In the genomic region with DNA sequence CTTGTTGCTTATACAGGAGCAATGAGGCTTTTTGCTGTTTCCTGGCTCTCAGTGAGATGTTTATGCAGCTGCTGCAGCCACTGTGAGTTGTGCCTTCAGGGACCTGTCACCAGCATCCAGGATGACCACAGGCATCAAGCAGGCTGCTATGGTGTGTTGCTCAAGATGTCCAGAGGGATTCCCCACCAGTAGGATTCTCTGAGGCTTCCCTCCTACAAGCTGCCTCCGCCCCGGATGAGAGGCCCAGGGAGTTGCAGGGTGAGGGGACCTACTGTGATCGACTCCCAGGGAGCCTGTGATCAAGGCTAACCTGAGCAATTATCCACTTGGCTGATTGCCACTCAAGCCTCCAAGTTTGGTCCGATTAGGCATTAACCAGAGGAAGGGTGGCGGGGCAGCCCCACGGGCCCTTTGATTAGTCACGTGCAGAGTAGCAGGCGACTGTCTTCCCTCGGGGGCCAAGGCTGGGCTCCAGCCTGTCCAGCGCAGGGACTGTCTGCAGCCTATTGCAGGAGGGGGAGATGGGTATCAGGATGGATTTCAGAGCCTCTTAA, we compare ENCODE assay signal across 10 cellular contexts. TPM values are rescaled to one million over a fixed set of nuclear protein-coding genes. Genes with fewer than 3 reads are reported as not detected.
DNase-seq lines count a peak whose midpoint lies in the region; ATAC-seq and TF ChIP-seq lines count a peak whose summit lies in the region.
"Had no signal": no experiment of that assay in that cellular context is flagged by ENCODE, and none has a peak within 500 bp of the region (broad histone marks: within the 10 kb centered on the region; RNA-seq: fewer than 3 reads in every experiment).

No MANE protein-coding gene starts in this region.

- intact Hi-C loops in esophagus muscularis mucosa (cut with DNase I): no loop called here

- peaks cover 11% of the 10 kb centered on the region for H3K4me1 ChIP-seq in BLaER1
- peaks cover 0 to 6% (median 2%) of the 10 kb centered on the region in 4 donors for H3K4me1 ChIP-seq in esophagus muscularis mucosa

- no CpG with 5 or more reads among the region's 10 CpGs for WGBS in esophagus muscularis mucosa

- no peaks in the 10 kb centered on the region for H4K20me1 ChIP-seq in BLaER1

- H3K36me3 ChIP-seq in BLaER1: no peaks in the 10 kb centered on the region
- H3K36me3 ChIP-seq in esophagus muscularis mucosa: no peaks in the 10 kb centered on the region

- POLR2A ChIA-PET in naive thymus-derived CD8-positive, alpha-beta T cell (lab: Charles Lee): no interaction called here

- H3K9ac ChIP-seq in BLaER1: no peak overlapping the region

- H3K27me3 ChIP-seq in BLaER1 (no peaks in the 10 kb centered on the region), esophagus muscularis mucosa (no peaks in the 10 kb centered on the region)

- H3K4me2 ChIP-seq in BLaER1: peak overlapping the region; percentile 42

- H3K4me3 ChIP-seq in BLaER1: no peak overlapping the region
- H3K4me3 ChIP-seq in esophagus muscularis mucosa: no peak overlapping the region

- TF ChIP-seq EP300 in esophagus muscularis mucosa (IDR thresholded peaks at IDR 0.05): no peak

- H3K9me3 Mint-ChIP-seq in glutamatergic neuron (ENCODE audit: unreplicated experiment): peaks cover 2% of the 10 kb centered on the region
- H3K9me3 Mint-ChIP-seq in naive thymus-derived CD8-positive, alpha-beta T cell: no peaks in the 10 kb centered on the region

- no peak overlapping the region for H3K4me3 Mint-ChIP-seq in glutamatergic neuron (ENCODE audit: unreplicated experiment)
- no peak overlapping the region for H3K4me3 Mint-ChIP-seq in naive thymus-derived CD8-positive, alpha-beta T cell

- peak; percentile 34 for DNase-seq in glutamatergic neuron
- no peak for DNase-seq in naive thymus-derived CD8-positive, alpha-beta T cell
- DNase-seq in NCI-H2107 (lab: John Stamatoyannopoulos, UW): no peak
- DNase-seq in esophagus muscularis mucosa (ENCODE audit: extremely low spot score): no peak
- DNase-seq: mammary epithelial cell, NCI-H2171 had no signal

- H3K27ac ChIP-seq in BLaER1 (no peak overlapping the region), esophagus muscularis mucosa (replicated peaks in 1 of 4) (no peak overlapping the region)

- peaks cover 6% of the 10 kb centered on the region for H3K27me3 Mint-ChIP-seq in glutamatergic neuron (ENCODE audit: unreplicated experiment)
- peaks cover 0 to 10% (median 0%) of the 10 kb centered on the region in 5 donors for H3K27me3 Mint-ChIP-seq in naive thymus-derived CD8-positive, alpha-beta T cell

- H3K27ac Mint-ChIP-seq in glutamatergic neuron (ENCODE audit: unreplicated experiment): no peak overlapping the region
- no peak overlapping the region for H3K27ac Mint-ChIP-seq in naive thymus-derived CD8-positive, alpha-beta T cell

- peaks cover 11% of the 10 kb centered on the region for H3K4me1 Mint-ChIP-seq in glutamatergic neuron (ENCODE audit: low read depth, unreplicated experiment)
- peaks cover 0 to 6% (median 0%) of the 10 kb centered on the region in 4 donors for H3K4me1 Mint-ChIP-seq in naive thymus-derived CD8-positive, alpha-beta T cell

- no peaks in the 10 kb centered on the region for H3K36me3 Mint-ChIP-seq in glutamatergic neuron (ENCODE audit: unreplicated experiment)
- no peaks in the 10 kb centered on the region for H3K36me3 Mint-ChIP-seq in naive thymus-derived CD8-positive, alpha-beta T cell

- no peaks in the 10 kb centered on the region for H3K9me3 ChIP-seq in BLaER1
- H3K9me3 ChIP-seq in esophagus muscularis mucosa: no peaks in the 10 kb centered on the region

- peak; percentile 87 for ATAC-seq in GM18907 (IDR thresholded peaks at IDR 0.05; ENCODE audit: unreplicated experiment)
- peak; percentile 46 for ATAC-seq in HG02973 (IDR thresholded peaks at IDR 0.05; ENCODE audit: unreplicated experiment)
- ATAC-seq in naive thymus-derived CD8-positive, alpha-beta T cell: no peak
- no peak for ATAC-seq in GM19455 (IDR thresholded peaks at IDR 0.05; ENCODE audit: unreplicated experiment)

- TF ChIP-seq POLR2A in esophagus muscularis mucosa (IDR thresholded peaks at IDR 0.05; ENCODE audit: low read depth): no peak

- TF ChIP-seq CTCF in glutamatergic neuron (IDR thresholded peaks at IDR 0.05; ENCODE audit: partially characterized antibody, unreplicated experiment): no peak
- TF ChIP-seq CTCF in esophagus muscularis mucosa (IDR thresholded peaks at IDR 0.05): no peak

RNA-seq across cellular contexts. Expression of a gene that starts 1.8 kb away (rescaled TPM):
- total RNA-seq in glutamatergic neuron (ENCODE audit: unreplicated experiment) (0.02 TPM), esophagus muscularis mucosa (not detected)
- total RNA-seq in naive thymus-derived CD8-positive, alpha-beta T cell: not detected
- polyA plus RNA-seq in naive thymus-derived CD8-positive, alpha-beta T cell: under 1 TPM in 1 of 3 donors, not detected in 2; 0.03 TPM

Comparison
In these comparisons a context has a peak if more than half of its experiments do, and no peak if none do; other contexts are left out.
1. ATAC-seq: peak in GM18907 (single experiment) and HG02973 (single experiment); none in naive thymus-derived CD8-positive, alpha-beta T cell (0 of 2) and GM19455 (single experiment).